8 cellular contexts compared by ENCODE assay signal in the genomic region with DNA sequence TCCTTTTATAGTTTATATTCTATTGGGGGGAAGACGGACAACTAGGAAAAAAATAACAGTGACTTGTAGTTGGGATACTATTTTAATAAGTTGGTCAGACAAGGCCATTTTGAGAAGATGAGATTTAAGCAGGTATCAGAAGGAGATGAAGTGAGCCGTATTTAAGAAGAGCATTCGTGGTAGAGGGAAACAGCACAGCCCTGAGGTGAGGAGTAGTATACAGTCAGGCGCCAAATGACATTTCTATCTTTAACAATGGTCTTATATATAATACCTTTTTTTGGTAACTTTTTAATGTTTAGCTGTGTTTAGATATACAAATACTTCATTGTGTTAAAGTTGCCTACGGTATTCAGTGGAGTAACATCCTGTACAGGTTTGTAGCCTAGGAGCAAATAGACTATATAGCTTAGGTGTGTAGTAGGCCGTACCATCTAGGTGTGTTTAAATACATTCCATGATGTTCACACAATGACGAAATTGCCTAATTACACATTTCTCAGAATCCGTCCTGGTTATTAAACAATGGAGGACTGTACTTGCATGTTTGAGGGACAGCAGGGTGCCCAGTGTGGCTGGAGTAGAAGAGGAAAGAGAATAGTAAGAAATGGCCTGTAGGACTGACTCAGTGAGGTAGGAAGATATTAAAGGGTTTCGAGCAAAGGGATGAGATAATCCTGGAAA. TPM values are rescaled to one million over a fixed set of nuclear protein-coding genes. Genes with fewer than 3 reads are reported as not detected.
A peak's percentile ranks its signal among the peaks of the same experiment; 100 is the strongest.
DNase-seq lines count a peak whose midpoint lies in the region; ATAC-seq and TF ChIP-seq lines count a peak whose summit lies in the region.

No MANE protein-coding gene starts in this region.

- no peak for ATAC-seq in GM21447 (IDR thresholded peaks at IDR 0.05; ENCODE audit: unreplicated experiment)

- POLR2A ChIA-PET in activated CD4-positive, alpha-beta memory T cell treated with anti-CD3 and anti-CD28 coated beads for 36 hours (lab: Charles Lee) = interaction anchor here (0.9 to 3.3 kb wide), 4 partner anchors 9 to 20 kb away, joined by 4 to 31 read pairs (median 4); a partner anchor contains a TSS

- H3K4me1 Mint-ChIP-seq in activated CD4-positive, alpha-beta memory T cell treated with anti-CD3 and anti-CD28 coated beads for 36 hours (ENCODE audit: low read depth) = peaks cover 43% of the 10 kb centered on the region

- H3K4me3 Mint-ChIP-seq in activated CD4-positive, alpha-beta memory T cell treated with anti-CD3 and anti-CD28 coated beads for 36 hours = peak overlapping the region; percentile 98

- H3K27ac Mint-ChIP-seq in activated CD4-positive, alpha-beta memory T cell treated with anti-CD3 and anti-CD28 coated beads for 36 hours = peak overlapping the region; percentile 98

- no peaks in the 10 kb centered on the region for H3K9me3 ChIP-seq in iPS-18a (ENCODE audit: control insufficient read depth, low read depth, low read length)
- peaks cover 2% of the 10 kb centered on the region for H3K9me3 ChIP-seq in thymus (ENCODE audit: control insufficient read depth)

- H3K9me3 Mint-ChIP-seq in activated CD4-positive, alpha-beta memory T cell treated with anti-CD3 and anti-CD28 coated beads for 36 hours = peaks cover 8% of the 10 kb centered on the region

- H3K4me3 ChIP-seq in iPS-18a (ENCODE audit: low read length) = peak overlapping the region; percentile 90
- H3K4me3 ChIP-seq in thymus (ENCODE audit: low read length) = peak overlapping the region; percentile 91

- peaks cover 18% of the 10 kb centered on the region for H3K36me3 Mint-ChIP-seq in activated CD4-positive, alpha-beta memory T cell treated with anti-CD3 and anti-CD28 coated beads for 36 hours

- peak overlapping the region; percentile 83 for H3K9ac ChIP-seq in iPS-18a (ENCODE audit: low read length)

- TF ChIP-seq CTCF in AG09319 (IDR thresholded peaks at IDR 0.05; ENCODE audit: low read depth, low read length) = peak; percentile 9

- H3K27me3 ChIP-seq in iPS-18a (ENCODE audit: control insufficient read depth, insufficient read depth, low read length) (no peaks in the 10 kb centered on the region), thymus (ENCODE audit: control insufficient read depth, insufficient read depth) (no peaks in the 10 kb centered on the region)

- intact Hi-C loops in activated CD4-positive, alpha-beta memory T cell treated with anti-CD3 and anti-CD28 coated beads for 36 hours (cut with micrococcal nuclease) = loop anchor here (2.0 to 5.0 kb wide), 3 partner anchors 45 to 171 kb away; a partner anchor contains a TSS

- 74% methylated on average over 9 of the region's 9 CpGs for WGBS in thymus

- CTCF ChIA-PET in activated CD4-positive, alpha-beta memory T cell treated with anti-CD3 and anti-CD28 coated beads for 36 hours (lab: Charles Lee) = interaction anchor here (0.7 to 3.8 kb wide), 10 partner anchors 10 to 142 kb away, joined by 3 to 38 read pairs (median 4); a partner anchor contains a TSS

- DNase-seq in AG09319 (ENCODE audit: extremely low read depth, low read depth) (no peak), HCEC 1CT (peak; percentile 27), amygdala (lab: John Stamatoyannopoulos, UW) (no peak)
- DNase-seq in activated CD4-positive, alpha-beta memory T cell treated with anti-CD3 and anti-CD28 coated beads for 36 hours = no peak
- DNase-seq in activated effector memory CD4-positive, alpha-beta T cell treated with anti-CD3 and anti-CD28 coated beads, Interleukin-2, amount 50 U/mL, for 16 hours = no peak

- peaks cover 4% of the 10 kb centered on the region for H3K4me1 ChIP-seq in iPS-18a (ENCODE audit: control insufficient read depth, low read depth, low read length)
- peaks cover 7% of the 10 kb centered on the region for H3K4me1 ChIP-seq in thymus (ENCODE audit: control insufficient read depth, insufficient read depth, low read length)

- H3K27me3 Mint-ChIP-seq in activated CD4-positive, alpha-beta memory T cell treated with anti-CD3 and anti-CD28 coated beads for 36 hours = no peaks in the 10 kb centered on the region

- H3K27ac ChIP-seq in iPS-18a (ENCODE audit: low read length) (no peak overlapping the region), thymus (ENCODE audit: low read depth) (no peak overlapping the region)

- peaks cover 11% of the 10 kb centered on the region for H3K36me3 ChIP-seq in iPS-18a (ENCODE audit: control insufficient read depth, low read depth, low read length)
- peaks cover 4% of the 10 kb centered on the region for H3K36me3 ChIP-seq in thymus (ENCODE audit: control insufficient read depth, insufficient read depth)

RNA-seq across cellular contexts. Expression of a gene that starts 1.6 kb away (rescaled TPM):
- 10 to 100 TPM; 65.9 to 73.9 TPM for total RNA-seq in activated CD4-positive, alpha-beta memory T cell treated with anti-CD3 and anti-CD28 coated beads for 36 hours
- 52.9 TPM for polyA plus RNA-seq in thymus

RNA-seq across cellular contexts. Expression of a gene that starts 11.4 kb away (rescaled TPM):
- 10 to 100 TPM; 58.0 to 59.3 TPM for total RNA-seq in activated CD4-positive, alpha-beta memory T cell treated with anti-CD3 and anti-CD28 coated beads for 36 hours
- 88.1 TPM for polyA plus RNA-seq in thymus

RNA-seq across cellular contexts. Expression of a gene that starts 20.3 kb away (rescaled TPM):
- 10 to 100 TPM; 47.0 to 49.2 TPM for total RNA-seq in activated CD4-positive, alpha-beta memory T cell treated with anti-CD3 and anti-CD28 coated beads for 36 hours
- 24.9 TPM for polyA plus RNA-seq in thymus

RNA-seq across cellular contexts. Expression of a gene that starts 51.5 kb away (rescaled TPM):
- total RNA-seq in activated CD4-positive, alpha-beta memory T cell treated with anti-CD3 and anti-CD28 coated beads for 36 hours = 1 to 10 TPM; 1.0 to 1.1 TPM
- polyA plus RNA-seq in thymus = 5.1 TPM
